1 cellular context compared by ENCODE assay signal in the genomic region with DNA sequence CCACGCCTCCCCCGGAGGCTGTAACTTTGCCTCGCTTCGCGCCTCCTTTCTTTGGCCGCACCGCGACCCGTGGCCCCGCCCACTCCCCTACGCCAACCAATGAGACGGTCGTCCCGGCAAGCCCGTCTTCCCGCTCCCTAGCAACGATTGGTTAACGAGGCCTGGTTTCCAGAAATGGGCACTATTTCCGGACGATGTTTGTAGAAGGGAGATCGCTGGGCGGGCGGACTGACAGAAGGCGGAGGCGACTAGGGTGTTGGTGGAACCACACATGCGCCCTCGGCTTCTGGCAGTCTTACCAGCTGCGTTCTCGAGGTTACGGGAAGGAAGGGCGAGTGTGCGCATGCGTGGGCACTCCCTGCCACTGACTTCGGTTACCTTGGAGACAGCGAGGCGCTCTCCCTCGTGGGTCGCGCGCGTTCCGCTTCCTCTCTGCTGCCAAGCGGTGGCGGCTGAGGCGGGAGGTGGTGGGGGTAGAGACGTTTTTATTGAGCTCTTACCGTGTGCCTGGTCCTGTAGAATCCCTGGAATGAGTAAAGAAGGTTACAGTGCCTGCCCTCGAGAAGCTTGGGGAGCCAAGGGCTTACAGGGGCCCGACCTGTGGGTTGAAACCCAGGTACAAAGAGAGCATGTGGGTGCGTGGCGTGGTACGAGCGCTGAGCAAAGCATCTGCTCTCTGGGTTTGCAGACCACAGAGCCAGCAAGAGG.
A peak's percentile ranks its signal among the peaks of the same experiment; 100 is the strongest.
TF ChIP-seq lines count a peak whose summit lies in the region.

No MANE protein-coding gene starts in this region.

TF ChIP-seq in HepG2, 621 proteins besides CTCF, POLR2A, EP300 and RAD21 (continued from another document and continues in another):
- TF ChIP-seq ZNF232 (CRISPR knock-in tag; IDR thresholded peaks at IDR 0.05; ENCODE audit: borderline replicate concordance), result no peak
- TF ChIP-seq ZSCAN9 (CRISPR knock-in tag; IDR thresholded peaks at IDR 0.05; ENCODE audit: borderline replicate concordance), result peak; percentile 77; the same call in 1 of the 2 replicates
- TF ChIP-seq, protein P1, sequence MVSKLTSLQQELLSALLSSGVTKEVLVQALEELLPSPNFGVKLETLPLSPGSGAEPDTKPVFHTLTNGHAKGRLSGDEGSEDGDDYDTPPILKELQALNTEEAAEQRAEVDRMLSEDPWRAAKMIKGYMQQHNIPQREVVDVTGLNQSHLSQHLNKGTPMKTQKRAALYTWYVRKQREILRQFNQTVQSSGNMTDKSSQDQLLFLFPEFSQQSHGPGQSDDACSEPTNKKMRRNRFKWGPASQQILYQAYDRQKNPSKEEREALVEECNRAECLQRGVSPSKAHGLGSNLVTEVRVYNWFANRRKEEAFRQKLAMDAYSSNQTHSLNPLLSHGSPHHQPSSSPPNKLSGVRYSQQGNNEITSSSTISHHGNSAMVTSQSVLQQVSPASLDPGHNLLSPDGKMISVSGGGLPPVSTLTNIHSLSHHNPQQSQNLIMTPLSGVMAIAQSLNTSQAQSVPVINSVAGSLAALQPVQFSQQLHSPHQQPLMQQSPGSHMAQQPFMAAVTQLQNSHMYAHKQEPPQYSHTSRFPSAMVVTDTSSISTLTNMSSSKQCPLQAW (CRISPR knock-in tag; IDR thresholded peaks at IDR 0.05), result peak; percentile 88
- no peak for TF ChIP-seq ZNF776 (CRISPR knock-in tag; IDR thresholded peaks at IDR 0.05)
- no peak for TF ChIP-seq ZNF432 (CRISPR knock-in tag; IDR thresholded peaks at IDR 0.05; ENCODE audit: borderline replicate concordance)
- TF ChIP-seq GFI1 (CRISPR knock-in tag; IDR thresholded peaks at IDR 0.05; ENCODE audit: borderline replicate concordance), result no peak
- no peak for TF ChIP-seq ZNF615 (CRISPR knock-in tag; IDR thresholded peaks at IDR 0.05; ENCODE audit: borderline replicate concordance)
- TF ChIP-seq THRA (CRISPR knock-in tag; IDR thresholded peaks at IDR 0.05; ENCODE audit: borderline replicate concordance), result no peak
- no peak for TF ChIP-seq ZNF557 (CRISPR knock-in tag; IDR thresholded peaks at IDR 0.05)
- TF ChIP-seq, protein P2, sequence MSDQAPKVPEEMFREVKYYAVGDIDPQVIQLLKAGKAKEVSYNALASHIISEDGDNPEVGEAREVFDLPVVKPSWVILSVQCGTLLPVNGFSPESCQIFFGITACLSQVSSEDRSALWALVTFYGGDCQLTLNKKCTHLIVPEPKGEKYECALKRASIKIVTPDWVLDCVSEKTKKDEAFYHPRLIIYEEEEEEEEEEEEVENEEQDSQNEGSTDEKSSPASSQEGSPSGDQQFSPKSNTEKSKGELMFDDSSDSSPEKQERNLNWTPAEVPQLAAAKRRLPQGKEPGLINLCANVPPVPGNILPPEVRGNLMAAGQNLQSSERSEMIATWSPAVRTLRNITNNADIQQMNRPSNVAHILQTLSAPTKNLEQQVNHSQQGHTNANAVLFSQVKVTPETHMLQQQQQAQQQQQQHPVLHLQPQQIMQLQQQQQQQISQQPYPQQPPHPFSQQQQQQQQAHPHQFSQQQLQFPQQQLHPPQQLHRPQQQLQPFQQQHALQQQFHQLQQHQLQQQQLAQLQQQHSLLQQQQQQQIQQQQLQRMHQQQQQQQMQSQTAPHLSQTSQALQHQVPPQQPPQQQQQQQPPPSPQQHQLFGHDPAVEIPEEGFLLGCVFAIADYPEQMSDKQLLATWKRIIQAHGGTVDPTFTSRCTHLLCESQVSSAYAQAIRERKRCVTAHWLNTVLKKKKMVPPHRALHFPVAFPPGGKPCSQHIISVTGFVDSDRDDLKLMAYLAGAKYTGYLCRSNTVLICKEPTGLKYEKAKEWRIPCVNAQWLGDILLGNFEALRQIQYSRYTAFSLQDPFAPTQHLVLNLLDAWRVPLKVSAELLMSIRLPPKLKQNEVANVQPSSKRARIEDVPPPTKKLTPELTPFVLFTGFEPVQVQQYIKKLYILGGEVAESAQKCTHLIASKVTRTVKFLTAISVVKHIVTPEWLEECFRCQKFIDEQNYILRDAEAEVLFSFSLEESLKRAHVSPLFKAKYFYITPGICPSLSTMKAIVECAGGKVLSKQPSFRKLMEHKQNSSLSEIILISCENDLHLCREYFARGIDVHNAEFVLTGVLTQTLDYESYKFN (CRISPR knock-in tag; conservative IDR thresholded peaks at IDR 0.05), result peak; percentile 68
- TF ChIP-seq NAIF1 (CRISPR knock-in tag; IDR thresholded peaks at IDR 0.05; ENCODE audit: borderline replicate concordance), result no peak
- TF ChIP-seq ZNF761 (CRISPR knock-in tag; conservative IDR thresholded peaks at IDR 0.05), result peak; percentile 51; the same call in 1 of the 2 replicates
- TF ChIP-seq ZNF710 (CRISPR knock-in tag; IDR thresholded peaks at IDR 0.05; ENCODE audit: borderline replicate concordance), result peak; percentile 67; the same call in 1 of the 2 replicates
- TF ChIP-seq NR2C2 (CRISPR knock-in tag; IDR thresholded peaks at IDR 0.05; ENCODE audit: borderline replicate concordance), result peak; percentile 31; the same call in 1 of the 2 replicates
- peak; percentile 62; the same call in 1 of the 2 replicates for TF ChIP-seq TBX3 (IDR thresholded peaks at IDR 0.05; ENCODE audit: borderline replicate concordance)
- TF ChIP-seq PAX8 (CRISPR knock-in tag; IDR thresholded peaks at IDR 0.05; ENCODE audit: borderline replicate concordance), result no peak
- peak; percentile 12 for TF ChIP-seq FOSL2 (CRISPR knock-in tag; IDR thresholded peaks at IDR 0.05)
- no peak for TF ChIP-seq SP140L (CRISPR knock-in tag; IDR thresholded peaks at IDR 0.05; ENCODE audit: borderline replicate concordance)
- no peak for TF ChIP-seq ZNF790 (CRISPR knock-in tag; IDR thresholded peaks at IDR 0.05; ENCODE audit: borderline replicate concordance)
- TF ChIP-seq TFDP1 (CRISPR knock-in tag; IDR thresholded peaks at IDR 0.05; ENCODE audit: borderline replicate concordance), result peak; percentile 90
- no peak for TF ChIP-seq ELF4 (CRISPR knock-in tag; IDR thresholded peaks at IDR 0.05; ENCODE audit: borderline replicate concordance)
- TF ChIP-seq FOXM1 (CRISPR knock-in tag; IDR thresholded peaks at IDR 0.05), result no peak
- TF ChIP-seq CENPBD1 (CRISPR knock-in tag; IDR thresholded peaks at IDR 0.05; ENCODE audit: borderline replicate concordance, low read depth), result no peak
- TF ChIP-seq ELF1 (CRISPR knock-in tag; IDR thresholded peaks at IDR 0.05), result peak; percentile 81
- peak; percentile 58; the same call in 1 of the 2 replicates for TF ChIP-seq ZNF264 (CRISPR knock-in tag; IDR thresholded peaks at IDR 0.05)
- TF ChIP-seq NFIC (IDR thresholded peaks at IDR 0.05; ENCODE audit: low read length), result no peak
- TF ChIP-seq THAP7 (CRISPR knock-in tag; IDR thresholded peaks at IDR 0.05), result peak; percentile 72; the same call in 1 of the 2 replicates
- peak; percentile 5; the same call in 1 of the 2 replicates for TF ChIP-seq HCFC1 (IDR thresholded peaks at IDR 0.05; ENCODE audit: low read depth, low read length)
- TF ChIP-seq DR1 (CRISPR knock-in tag; IDR thresholded peaks at IDR 0.05), result peak; percentile 79; the same call in 1 of the 2 replicates
- TF ChIP-seq ZBTB26 (CRISPR knock-in tag; IDR thresholded peaks at IDR 0.05; ENCODE audit: borderline replicate concordance), result no peak; the same call in 1 of the 2 replicates
- TF ChIP-seq ZMYM3 (CRISPR knock-in tag; IDR thresholded peaks at IDR 0.05), result peak; percentile 25; the same call in 1 of the 2 replicates
- TF ChIP-seq AGO2 (optimal IDR thresholded peaks at IDR 0.05; ENCODE audit: low read depth, low read length), result no peak
- TF ChIP-seq RERE (CRISPR knock-in tag; IDR thresholded peaks at IDR 0.05; ENCODE audit: low read depth), result no peak
- TF ChIP-seq U2AF2 (IDR thresholded peaks at IDR 0.05; ENCODE audit: low read depth, low read length), result 0 out of 2 replicates have a peak, but pooled peaks have one; percentile 35
- no peak for TF ChIP-seq ZNF251 (CRISPR knock-in tag; IDR thresholded peaks at IDR 0.05)
- TF ChIP-seq RARA (CRISPR knock-in tag; IDR thresholded peaks at IDR 0.05), result peak; percentile 25; the same call in 1 of the 2 replicates
- no peak for TF ChIP-seq ZNF7 (CRISPR knock-in tag; IDR thresholded peaks at IDR 0.05)
- no peak for TF ChIP-seq ZNF629 (CRISPR knock-in tag; conservative IDR thresholded peaks at IDR 0.05)
